In genomic region chr7:35190146-35190773, GRCh38 we compare ENCODE assay signal across 7 cellular contexts.
A peak's percentile ranks its signal among the peaks of the same experiment; 100 is the strongest.
DNase-seq lines count a peak whose midpoint lies in the region; ATAC-seq and TF ChIP-seq lines count a peak whose summit lies in the region.
"Not testable (repeated sequence)": the region's sequence is repeated elsewhere in the genome, so short reads cannot be mapped to it uniquely, and the experiment has no call there.

No MANE protein-coding gene starts in this region.

- not testable (repeated sequence) for H3F3A ChIP-seq in smooth muscle cell (ENCODE audit: low read depth)

- not testable (repeated sequence) for H3K4me3 Mint-ChIP-seq in CD14-positive monocyte; activated CD8-positive, alpha-beta T cell treated with anti-CD3 and anti-CD28 coated beads for 36 hours; endothelial cell (ENCODE audit: unreplicated experiment); neural crest cell

- intact Hi-C loops in CD14-positive monocyte (cut with micrococcal nuclease); activated CD8-positive, alpha-beta T cell treated with anti-CD3 and anti-CD28 coated beads for 36 hours (cut with micrococcal nuclease): not testable (repeated sequence)
- intact Hi-C loops in OCI-LY7 (cut with micrococcal nuclease; ENCODE audit: unreplicated experiment), result loop anchor here (1.0 kb wide), 1 partner anchor 240 kb away; no protein-coding TSS in a partner anchor

- not testable (repeated sequence) for H3K9me3 ChIP-seq in OCI-LY7 (ENCODE audit: low read length); liver (ENCODE audit: control insufficient read depth in 4 of 4, low read length in 3 of 4); smooth muscle cell (replicated peaks; ENCODE audit: low read depth)

- not testable (repeated sequence) for H4K20me1 ChIP-seq in OCI-LY7 (ENCODE audit: insufficient read depth, low read length); smooth muscle cell (ENCODE audit: low read depth)

- BruUV-seq in OCI-LY7 (replicated peaks; lab: Mats Ljungman, UMichigan), result not testable (repeated sequence)

- TF ChIP-seq CTCF in CD14-positive monocyte (IDR thresholded peaks at IDR 0.05) (peak; percentile 36), OCI-LY7 (conservative IDR thresholded peaks at IDR 0.05; ENCODE audit: low read length) (peak; percentile 58; the same call in 1 of the 2 replicates), endothelial cell (IDR thresholded peaks at IDR 0.05; ENCODE audit: unreplicated experiment) (peak; percentile 51), neural crest cell (conservative IDR thresholded peaks at IDR 0.05) (peak; percentile 56), smooth muscle cell (IDR thresholded peaks at IDR 0.05; ENCODE audit: borderline replicate concordance, insufficient read depth, poor library complexity, severe bottlenecking) (peak; percentile 21)
- TF ChIP-seq CTCF in activated CD8-positive, alpha-beta T cell treated with anti-CD3 and anti-CD28 coated beads for 36 hours (IDR thresholded peaks at IDR 0.05), result peak; percentile 45
- not testable (repeated sequence) for TF ChIP-seq CTCF in liver (IDR thresholded peaks at IDR 0.05; ENCODE audit: low read depth, low read length, missing input control)

- not testable (repeated sequence) for H3K27ac ChIP-seq in OCI-LY7 (ENCODE audit: low read depth, low read length, poor library complexity, severe bottlenecking); liver (ENCODE audit: low read depth in 1 of 2, low read length in 2 of 2); smooth muscle cell (ENCODE audit: low read depth)

- H3K4me1 Mint-ChIP-seq in CD14-positive monocyte; activated CD8-positive, alpha-beta T cell treated with anti-CD3 and anti-CD28 coated beads for 36 hours (ENCODE audit: low read depth); endothelial cell (ENCODE audit: unreplicated experiment): not testable (repeated sequence)
- H3K4me1 Mint-ChIP-seq in neural crest cell, result peaks cover 10% of the 10 kb centered on the region

- POLR2A ChIA-PET in OCI-LY7 (lab: Charles Lee); activated CD8-positive, alpha-beta T cell treated with anti-CD3 and anti-CD28 coated beads for 36 hours (lab: Charles Lee): not testable (repeated sequence)

- H3K36me3 Mint-ChIP-seq in CD14-positive monocyte; activated CD8-positive, alpha-beta T cell treated with anti-CD3 and anti-CD28 coated beads for 36 hours (ENCODE audit: low read depth); endothelial cell (ENCODE audit: low read depth, unreplicated experiment); neural crest cell (ENCODE audit: low read depth): not testable (repeated sequence)

- ATAC-seq in activated CD8-positive, alpha-beta T cell treated with anti-CD3 and anti-CD28 coated beads for 36 hours, result not testable (repeated sequence)

- not testable (repeated sequence) for H3K4me1 ChIP-seq in OCI-LY7 (ENCODE audit: insufficient read depth, low read length, poor library complexity, severe bottlenecking); smooth muscle cell (ENCODE audit: low read depth)
- H3K4me1 ChIP-seq in liver (ENCODE audit: control insufficient read depth in 4 of 4, insufficient read depth in 4 of 4, low read length in 3 of 4), result peaks cover 3 to 17% (median 10%) of the 10 kb centered on the region in 4 donors

- TF ChIP-seq RAD21 in liver (IDR thresholded peaks at IDR 0.05), result peak; percentile 15 to 22

- H3K27ac Mint-ChIP-seq in CD14-positive monocyte; activated CD8-positive, alpha-beta T cell treated with anti-CD3 and anti-CD28 coated beads for 36 hours; endothelial cell (ENCODE audit: unreplicated experiment); neural crest cell (ENCODE audit: unreplicated experiment): not testable (repeated sequence)

- not testable (repeated sequence) for H3K4me2 ChIP-seq in OCI-LY7 (ENCODE audit: low read length); smooth muscle cell

- H3K9ac ChIP-seq in liver (ENCODE audit: low read depth in 1 of 2, low read length in 2 of 2); smooth muscle cell (ENCODE audit: low read depth): not testable (repeated sequence)

- H3K27me3 ChIP-seq in liver (ENCODE audit: control insufficient read depth in 4 of 4, insufficient read depth in 4 of 4, low read length in 3 of 4), result not testable (repeated sequence)
- peaks cover 12% of the 10 kb centered on the region for H3K27me3 ChIP-seq in smooth muscle cell (ENCODE audit: low read depth)

- H3K9me3 Mint-ChIP-seq in CD14-positive monocyte; activated CD8-positive, alpha-beta T cell treated with anti-CD3 and anti-CD28 coated beads for 36 hours; endothelial cell (ENCODE audit: unreplicated experiment); neural crest cell: not testable (repeated sequence)

- H3K79me2 ChIP-seq in OCI-LY7 (ENCODE audit: insufficient read depth, low read depth, low read length); smooth muscle cell (ENCODE audit: low read depth): not testable (repeated sequence)

- H2AFZ ChIP-seq in OCI-LY7 (ENCODE audit: low read length); smooth muscle cell (ENCODE audit: low read depth): not testable (repeated sequence)

- CTCF ChIA-PET in OCI-LY7 (lab: Charles Lee; ENCODE audit: unreplicated experiment), result not testable (repeated sequence)
- CTCF ChIA-PET in activated CD8-positive, alpha-beta T cell treated with anti-CD3 and anti-CD28 coated beads for 36 hours (lab: Charles Lee), result interaction anchor here (1.5 kb wide), 1 partner anchor 329 kb away, joined by 5 read pairs; no protein-coding TSS in a partner anchor

- not testable (repeated sequence) for H3K9me2 ChIP-seq in OCI-LY7 (ENCODE audit: insufficient read depth, low read length)

- H3K36me3 ChIP-seq in OCI-LY7 (ENCODE audit: insufficient read depth, low read length); liver (ENCODE audit: control insufficient read depth in 4 of 4, insufficient read depth in 3 of 4, low read depth in 1 of 4, low read length in 3 of 4); smooth muscle cell (ENCODE audit: low read depth): not testable (repeated sequence)

- not testable (repeated sequence) for DNase-seq in CD14-positive monocyte (ENCODE audit: low spot score); OCI-LY7 (ENCODE audit: low spot score); activated CD8-positive, alpha-beta T cell treated with anti-CD3 and anti-CD28 coated beads for 36 hours; endothelial cell (ENCODE audit: low spot score); neural crest cell (ENCODE audit: low read depth, low spot score); smooth muscle cell (lab: John Stamatoyannopoulos, UW; ENCODE audit: unreplicated experiment)

- WGBS in liver, result 51% methylated on average over 4 of the region's 4 CpGs
- 58% methylated on average over 4 of the region's 4 CpGs for WGBS in smooth muscle cell (ENCODE audit: low lambda C conversion rate)

- not testable (repeated sequence) for H3K4me3 ChIP-seq in OCI-LY7 (ENCODE audit: low read depth, low read length, poor library complexity, severe bottlenecking); liver (ENCODE audit: low read depth in 1 of 3, low read length in 3 of 3); smooth muscle cell

- H3K27me3 Mint-ChIP-seq in CD14-positive monocyte (ENCODE audit: low read depth in 3 of 3), result peaks cover 24 to 26% (median 25%) of the 10 kb centered on the region in 3 donors
- peaks cover 20% of the 10 kb centered on the region for H3K27me3 Mint-ChIP-seq in activated CD8-positive, alpha-beta T cell treated with anti-CD3 and anti-CD28 coated beads for 36 hours
- not testable (repeated sequence) for H3K27me3 Mint-ChIP-seq in endothelial cell (ENCODE audit: unreplicated experiment)
- H3K27me3 Mint-ChIP-seq in neural crest cell (ENCODE audit: low read depth), result peaks cover 51% of the 10 kb centered on the region
